Comparison of ENCODE assay signal across 1 cellular context in the genomic region with DNA sequence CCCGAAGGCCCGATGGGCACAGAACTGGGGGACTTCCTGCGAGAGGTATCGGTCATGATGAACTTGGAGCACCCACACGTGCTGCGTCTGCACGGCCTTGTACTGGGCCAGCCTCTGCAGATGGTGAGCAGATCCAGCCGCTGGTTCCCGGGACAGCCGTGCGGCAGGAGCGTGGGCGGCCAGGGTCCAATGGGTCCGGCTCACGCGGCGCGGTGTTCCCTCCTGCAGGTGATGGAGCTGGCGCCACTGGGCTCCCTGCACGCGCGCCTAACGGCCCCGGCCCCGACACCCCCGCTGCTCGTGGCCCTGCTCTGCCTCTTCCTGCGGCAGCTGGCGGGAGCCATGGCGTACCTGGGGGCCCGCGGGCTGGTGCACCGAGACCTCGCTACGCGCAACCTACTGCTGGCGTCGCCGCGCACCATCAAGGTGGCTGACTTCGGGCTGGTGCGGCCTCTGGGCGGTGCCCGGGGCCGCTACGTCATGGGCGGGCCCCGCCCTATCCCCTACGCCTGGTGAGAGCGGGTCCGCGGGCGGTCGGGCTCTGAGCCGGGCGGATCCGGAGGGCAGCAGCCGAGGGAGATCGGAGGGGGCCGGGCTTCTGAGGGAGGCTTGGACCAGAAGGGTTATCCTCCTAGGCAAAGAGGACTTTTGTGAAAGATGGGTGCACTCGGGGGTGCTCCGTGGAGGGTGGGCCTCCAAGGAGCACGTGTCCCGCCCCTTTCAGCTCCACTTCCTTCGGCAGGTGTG.
TF ChIP-seq lines count a peak whose summit lies in the region.

No MANE protein-coding gene starts in this region.

TF ChIP-seq in IMR-90, 13 proteins besides CTCF, POLR2A, EP300 and RAD21:
- no peak; the same call in 1 of the 2 replicates for TF ChIP-seq BHLHE40 (IDR thresholded peaks at IDR 0.05; ENCODE audit: low read depth, low read length)
- no peak for TF ChIP-seq MAFK (IDR thresholded peaks at IDR 0.05; ENCODE audit: low read depth, low read length)
- no peak for TF ChIP-seq SMC3 (IDR thresholded peaks at IDR 0.05; ENCODE audit: low read depth, low read length)
- no peak for TF ChIP-seq MAZ (IDR thresholded peaks at IDR 0.05; ENCODE audit: borderline replicate concordance, low read depth, low read length)
- TF ChIP-seq NFE2L2 (IDR thresholded peaks at IDR 0.05; ENCODE audit: low read depth, low read length), result no peak
- no peak for TF ChIP-seq RCOR1 (IDR thresholded peaks at IDR 0.05; ENCODE audit: insufficient replicate concordance, low read length)
- TF ChIP-seq FOS (IDR thresholded peaks at IDR 0.05; ENCODE audit: low read depth, low read length), result no peak
- no peak for TF ChIP-seq MXI1 (IDR thresholded peaks at IDR 0.05; ENCODE audit: borderline replicate concordance, low read depth, low read length)
- no peak for TF ChIP-seq USF2 (IDR thresholded peaks at IDR 0.05; ENCODE audit: low read depth, low read length)
- no peak for TF ChIP-seq RFX5 (IDR thresholded peaks at IDR 0.05; ENCODE audit: low read depth, low read length)
- no peak for TF ChIP-seq ELK1 (IDR thresholded peaks at IDR 0.05; ENCODE audit: borderline replicate concordance, low read depth, low read length)
- TF ChIP-seq CEBPB (IDR thresholded peaks at IDR 0.05; ENCODE audit: low read depth, low read length), result no peak
- no peak for TF ChIP-seq CHD1 (IDR thresholded peaks at IDR 0.05; ENCODE audit: low read depth, low read length)
